1 cellular context compared by ENCODE assay signal in the genomic region with DNA sequence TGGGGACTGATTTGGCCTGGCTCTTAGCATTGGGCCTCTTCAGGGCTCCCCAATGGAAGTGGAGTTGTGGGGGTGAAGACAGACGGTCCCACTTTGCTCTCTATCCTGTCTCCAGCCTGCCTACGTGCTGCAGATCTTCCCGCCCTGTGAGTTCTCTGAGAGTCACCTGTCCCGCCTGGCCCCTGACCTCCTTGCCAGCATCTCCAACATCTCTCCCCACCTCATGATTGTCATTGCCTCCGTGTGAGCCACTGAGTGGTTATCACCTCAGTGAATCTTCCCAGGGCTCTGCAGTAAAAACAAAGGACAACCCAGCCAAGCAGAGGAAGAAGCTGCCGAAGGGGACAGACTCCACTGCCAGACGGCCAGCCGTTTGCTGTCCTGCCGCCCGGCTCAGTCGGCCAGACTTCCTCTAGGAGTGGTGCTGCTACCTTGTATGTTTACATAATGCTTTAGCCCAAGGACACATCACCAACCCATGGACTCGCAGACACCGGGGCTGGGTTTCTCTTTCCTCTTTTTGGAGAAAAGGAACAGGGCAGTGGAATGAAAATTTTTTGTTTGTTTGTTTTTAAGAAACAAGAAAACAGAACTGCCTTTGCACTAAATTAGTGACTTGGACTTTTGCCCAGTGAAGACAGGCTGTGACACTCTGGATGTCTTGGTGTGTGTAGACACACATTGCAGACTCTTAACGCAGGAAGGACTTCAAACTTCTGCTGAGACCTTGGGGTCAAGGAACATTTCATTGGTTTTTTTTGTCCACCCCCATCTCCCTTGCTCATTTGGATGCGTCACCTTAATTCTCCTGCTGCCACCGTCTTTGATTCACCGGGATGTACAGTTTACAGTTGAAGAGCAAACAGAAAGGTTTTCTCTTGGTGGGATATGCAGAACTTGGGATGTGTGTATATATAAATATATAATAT.
TF ChIP-seq lines count a peak whose summit lies in the region.

No MANE protein-coding gene starts in this region.

TF ChIP-seq in HepG2, 621 proteins besides CTCF, POLR2A, EP300 and RAD21 (continued from another document and continues in another):
- TF ChIP-seq, protein P1, sequence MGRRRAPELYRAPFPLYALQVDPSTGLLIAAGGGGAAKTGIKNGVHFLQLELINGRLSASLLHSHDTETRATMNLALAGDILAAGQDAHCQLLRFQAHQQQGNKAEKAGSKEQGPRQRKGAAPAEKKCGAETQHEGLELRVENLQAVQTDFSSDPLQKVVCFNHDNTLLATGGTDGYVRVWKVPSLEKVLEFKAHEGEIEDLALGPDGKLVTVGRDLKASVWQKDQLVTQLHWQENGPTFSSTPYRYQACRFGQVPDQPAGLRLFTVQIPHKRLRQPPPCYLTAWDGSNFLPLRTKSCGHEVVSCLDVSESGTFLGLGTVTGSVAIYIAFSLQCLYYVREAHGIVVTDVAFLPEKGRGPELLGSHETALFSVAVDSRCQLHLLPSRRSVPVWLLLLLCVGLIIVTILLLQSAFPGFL (CRISPR knock-in tag; IDR thresholded peaks at IDR 0.05), result no peak
- TF ChIP-seq IRF2 (CRISPR knock-in tag; IDR thresholded peaks at IDR 0.05), result 0 out of 2 replicates have a peak, but pooled peaks have one; percentile 31
- peak; percentile 31; the same call in 1 of the 2 replicates for TF ChIP-seq SPEN (CRISPR knock-in tag; IDR thresholded peaks at IDR 0.05; ENCODE audit: low read depth)
- TF ChIP-seq, protein P2, sequence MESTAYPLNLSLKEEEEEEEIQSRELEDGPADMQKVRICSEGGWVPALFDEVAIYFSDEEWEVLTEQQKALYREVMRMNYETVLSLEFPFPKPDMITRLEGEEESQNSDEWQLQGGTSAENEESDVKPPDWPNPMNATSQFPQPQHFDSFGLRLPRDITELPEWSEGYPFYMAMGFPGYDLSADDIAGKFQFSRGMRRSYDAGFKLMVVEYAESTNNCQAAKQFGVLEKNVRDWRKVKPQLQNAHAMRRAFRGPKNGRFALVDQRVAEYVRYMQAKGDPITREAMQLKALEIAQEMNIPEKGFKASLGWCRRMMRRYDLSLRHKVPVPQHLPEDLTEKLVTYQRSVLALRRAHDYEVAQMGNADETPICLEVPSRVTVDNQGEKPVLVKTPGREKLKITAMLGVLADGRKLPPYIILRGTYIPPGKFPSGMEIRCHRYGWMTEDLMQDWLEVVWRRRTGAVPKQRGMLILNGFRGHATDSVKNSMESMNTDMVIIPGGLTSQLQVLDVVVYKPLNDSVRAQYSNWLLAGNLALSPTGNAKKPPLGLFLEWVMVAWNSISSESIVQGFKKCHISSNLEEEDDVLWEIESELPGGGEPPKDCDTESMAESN (CRISPR knock-in tag; conservative IDR thresholded peaks at IDR 0.05), result no peak
- TF ChIP-seq GABPB1 (CRISPR knock-in tag; IDR thresholded peaks at IDR 0.05), result 0 out of 2 replicates have a peak, but pooled peaks have one; percentile 10
- TF ChIP-seq AGO2 (optimal IDR thresholded peaks at IDR 0.05; ENCODE audit: low read depth, low read length), result peak; percentile 64
- no peak for TF ChIP-seq NFE2L2 (IDR thresholded peaks at IDR 0.05; ENCODE audit: low read length)
- 0 out of 2 replicates have a peak, but pooled peaks have one; percentile 14 for TF ChIP-seq NR2F6 (IDR thresholded peaks at IDR 0.05)
- TF ChIP-seq NR2F6 (CRISPR knock-in tag; IDR thresholded peaks at IDR 0.05), result peak; percentile 45; the same call in 1 of the 2 replicates
- TF ChIP-seq ASH2L (IDR thresholded peaks at IDR 0.05; ENCODE audit: insufficient read length, low read depth, low read length), result peak; percentile 33
- TF ChIP-seq, protein P3, sequence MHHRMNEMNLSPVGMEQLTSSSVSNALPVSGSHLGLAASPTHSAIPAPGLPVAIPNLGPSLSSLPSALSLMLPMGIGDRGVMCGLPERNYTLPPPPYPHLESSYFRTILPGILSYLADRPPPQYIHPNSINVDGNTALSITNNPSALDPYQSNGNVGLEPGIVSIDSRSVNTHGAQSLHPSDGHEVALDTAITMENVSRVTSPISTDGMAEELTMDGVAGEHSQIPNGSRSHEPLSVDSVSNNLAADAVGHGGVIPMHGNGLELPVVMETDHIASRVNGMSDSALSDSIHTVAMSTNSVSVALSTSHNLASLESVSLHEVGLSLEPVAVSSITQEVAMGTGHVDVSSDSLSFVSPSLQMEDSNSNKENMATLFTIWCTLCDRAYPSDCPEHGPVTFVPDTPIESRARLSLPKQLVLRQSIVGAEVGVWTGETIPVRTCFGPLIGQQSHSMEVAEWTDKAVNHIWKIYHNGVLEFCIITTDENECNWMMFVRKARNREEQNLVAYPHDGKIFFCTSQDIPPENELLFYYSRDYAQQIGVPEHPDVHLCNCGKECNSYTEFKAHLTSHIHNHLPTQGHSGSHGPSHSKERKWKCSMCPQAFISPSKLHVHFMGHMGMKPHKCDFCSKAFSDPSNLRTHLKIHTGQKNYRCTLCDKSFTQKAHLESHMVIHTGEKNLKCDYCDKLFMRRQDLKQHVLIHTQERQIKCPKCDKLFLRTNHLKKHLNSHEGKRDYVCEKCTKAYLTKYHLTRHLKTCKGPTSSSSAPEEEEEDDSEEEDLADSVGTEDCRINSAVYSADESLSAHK (CRISPR knock-in tag; IDR thresholded peaks at IDR 0.05; ENCODE audit: borderline replicate concordance), result no peak
- TF ChIP-seq ZNF772 (CRISPR knock-in tag; IDR thresholded peaks at IDR 0.05), result peak; percentile 53; the same call in 1 of the 2 replicates
- no peak for TF ChIP-seq ZIK1 (CRISPR knock-in tag; IDR thresholded peaks at IDR 0.05; ENCODE audit: borderline replicate concordance, low read depth)
- peak; percentile 15; the same call in 1 of the 2 replicates for TF ChIP-seq TBX2 (CRISPR knock-in tag; IDR thresholded peaks at IDR 0.05; ENCODE audit: borderline replicate concordance)
- peak; percentile 71 for TF ChIP-seq FOXA3 (CRISPR knock-in tag; IDR thresholded peaks at IDR 0.05)
- no peak for TF ChIP-seq HOXA5 (CRISPR knock-in tag; IDR thresholded peaks at IDR 0.05)
- 0 out of 2 replicates have a peak, but pooled peaks have one; percentile 36 for TF ChIP-seq ZNF430 (CRISPR knock-in tag; IDR thresholded peaks at IDR 0.05)
- 0 out of 2 replicates have a peak, but pooled peaks have one; percentile 29 for TF ChIP-seq KMT2A (CRISPR knock-in tag; IDR thresholded peaks at IDR 0.05)
- no peak for TF ChIP-seq HHEX (CRISPR knock-in tag; IDR thresholded peaks at IDR 0.05)
- 0 out of 2 replicates have a peak, but pooled peaks have one; percentile 41 for TF ChIP-seq ZNF124 (CRISPR knock-in tag; IDR thresholded peaks at IDR 0.05)
- TF ChIP-seq ZNF441 (CRISPR knock-in tag; IDR thresholded peaks at IDR 0.05; ENCODE audit: borderline replicate concordance), result 0 out of 2 replicates have a peak, but pooled peaks have one; percentile 37
- no peak for TF ChIP-seq CC2D1A (CRISPR knock-in tag; IDR thresholded peaks at IDR 0.05)
- TF ChIP-seq NONO (IDR thresholded peaks at IDR 0.05), result no peak
- TF ChIP-seq NONO (CRISPR knock-in tag; conservative IDR thresholded peaks at IDR 0.05), result 0 out of 2 replicates have a peak, but pooled peaks have one; percentile 23
- TF ChIP-seq, protein P4, sequence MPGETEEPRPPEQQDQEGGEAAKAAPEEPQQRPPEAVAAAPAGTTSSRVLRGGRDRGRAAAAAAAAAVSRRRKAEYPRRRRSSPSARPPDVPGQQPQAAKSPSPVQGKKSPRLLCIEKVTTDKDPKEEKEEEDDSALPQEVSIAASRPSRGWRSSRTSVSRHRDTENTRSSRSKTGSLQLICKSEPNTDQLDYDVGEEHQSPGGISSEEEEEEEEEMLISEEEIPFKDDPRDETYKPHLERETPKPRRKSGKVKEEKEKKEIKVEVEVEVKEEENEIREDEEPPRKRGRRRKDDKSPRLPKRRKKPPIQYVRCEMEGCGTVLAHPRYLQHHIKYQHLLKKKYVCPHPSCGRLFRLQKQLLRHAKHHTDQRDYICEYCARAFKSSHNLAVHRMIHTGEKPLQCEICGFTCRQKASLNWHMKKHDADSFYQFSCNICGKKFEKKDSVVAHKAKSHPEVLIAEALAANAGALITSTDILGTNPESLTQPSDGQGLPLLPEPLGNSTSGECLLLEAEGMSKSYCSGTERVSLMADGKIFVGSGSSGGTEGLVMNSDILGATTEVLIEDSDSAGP (CRISPR knock-in tag; IDR thresholded peaks at IDR 0.05; ENCODE audit: borderline replicate concordance), result peak; percentile 44; the same call in 1 of the 2 replicates
- no peak for TF ChIP-seq CEBPG (CRISPR knock-in tag; IDR thresholded peaks at IDR 0.05)
- TF ChIP-seq MAFK (conservative IDR thresholded peaks at IDR 0.05 in 1 of 2, IDR thresholded peaks at IDR 0.05 in 1 of 2; ENCODE audit: low read length in 2 of 2), result no peak
- no peak for TF ChIP-seq ZSCAN9 (CRISPR knock-in tag; IDR thresholded peaks at IDR 0.05; ENCODE audit: borderline replicate concordance)
- TF ChIP-seq, protein P5, sequence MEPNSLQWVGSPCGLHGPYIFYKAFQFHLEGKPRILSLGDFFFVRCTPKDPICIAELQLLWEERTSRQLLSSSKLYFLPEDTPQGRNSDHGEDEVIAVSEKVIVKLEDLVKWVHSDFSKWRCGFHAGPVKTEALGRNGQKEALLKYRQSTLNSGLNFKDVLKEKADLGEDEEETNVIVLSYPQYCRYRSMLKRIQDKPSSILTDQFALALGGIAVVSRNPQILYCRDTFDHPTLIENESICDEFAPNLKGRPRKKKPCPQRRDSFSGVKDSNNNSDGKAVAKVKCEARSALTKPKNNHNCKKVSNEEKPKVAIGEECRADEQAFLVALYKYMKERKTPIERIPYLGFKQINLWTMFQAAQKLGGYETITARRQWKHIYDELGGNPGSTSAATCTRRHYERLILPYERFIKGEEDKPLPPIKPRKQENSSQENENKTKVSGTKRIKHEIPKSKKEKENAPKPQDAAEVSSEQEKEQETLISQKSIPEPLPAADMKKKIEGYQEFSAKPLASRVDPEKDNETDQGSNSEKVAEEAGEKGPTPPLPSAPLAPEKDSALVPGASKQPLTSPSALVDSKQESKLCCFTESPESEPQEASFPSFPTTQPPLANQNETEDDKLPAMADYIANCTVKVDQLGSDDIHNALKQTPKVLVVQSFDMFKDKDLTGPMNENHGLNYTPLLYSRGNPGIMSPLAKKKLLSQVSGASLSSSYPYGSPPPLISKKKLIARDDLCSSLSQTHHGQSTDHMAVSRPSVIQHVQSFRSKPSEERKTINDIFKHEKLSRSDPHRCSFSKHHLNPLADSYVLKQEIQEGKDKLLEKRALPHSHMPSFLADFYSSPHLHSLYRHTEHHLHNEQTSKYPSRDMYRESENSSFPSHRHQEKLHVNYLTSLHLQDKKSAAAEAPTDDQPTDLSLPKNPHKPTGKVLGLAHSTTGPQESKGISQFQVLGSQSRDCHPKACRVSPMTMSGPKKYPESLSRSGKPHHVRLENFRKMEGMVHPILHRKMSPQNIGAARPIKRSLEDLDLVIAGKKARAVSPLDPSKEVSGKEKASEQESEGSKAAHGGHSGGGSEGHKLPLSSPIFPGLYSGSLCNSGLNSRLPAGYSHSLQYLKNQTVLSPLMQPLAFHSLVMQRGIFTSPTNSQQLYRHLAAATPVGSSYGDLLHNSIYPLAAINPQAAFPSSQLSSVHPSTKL (CRISPR knock-in tag; IDR thresholded peaks at IDR 0.05), result peak; percentile 59; the same call in 1 of the 2 replicates
- peak; percentile 84 for TF ChIP-seq SKI (IDR thresholded peaks at IDR 0.05; ENCODE audit: partially characterized antibody)
- TF ChIP-seq DPF2 (CRISPR knock-in tag; IDR thresholded peaks at IDR 0.05; ENCODE audit: borderline replicate concordance, low read depth), result peak; percentile 50; the same call in 1 of the 2 replicates
- TF ChIP-seq ZNF782 (CRISPR knock-in tag; IDR thresholded peaks at IDR 0.05; ENCODE audit: borderline replicate concordance), result no peak
- no peak for TF ChIP-seq ZNF530 (CRISPR knock-in tag; IDR thresholded peaks at IDR 0.05; ENCODE audit: low read depth)
- no peak for TF ChIP-seq ZNF709 (CRISPR knock-in tag; IDR thresholded peaks at IDR 0.05)
- TF ChIP-seq ZFY (CRISPR knock-in tag; IDR thresholded peaks at IDR 0.05), result no peak
- no peak for TF ChIP-seq ZNF749 (CRISPR knock-in tag; IDR thresholded peaks at IDR 0.05; ENCODE audit: borderline replicate concordance)
- peak; percentile 31; the same call in 1 of the 2 replicates for TF ChIP-seq ZC3H13 (CRISPR knock-in tag; IDR thresholded peaks at IDR 0.05)
- TF ChIP-seq ELF3 (CRISPR knock-in tag; IDR thresholded peaks at IDR 0.05), result peak; percentile 72; the same call in 1 of the 2 replicates
- TF ChIP-seq, protein P6, sequence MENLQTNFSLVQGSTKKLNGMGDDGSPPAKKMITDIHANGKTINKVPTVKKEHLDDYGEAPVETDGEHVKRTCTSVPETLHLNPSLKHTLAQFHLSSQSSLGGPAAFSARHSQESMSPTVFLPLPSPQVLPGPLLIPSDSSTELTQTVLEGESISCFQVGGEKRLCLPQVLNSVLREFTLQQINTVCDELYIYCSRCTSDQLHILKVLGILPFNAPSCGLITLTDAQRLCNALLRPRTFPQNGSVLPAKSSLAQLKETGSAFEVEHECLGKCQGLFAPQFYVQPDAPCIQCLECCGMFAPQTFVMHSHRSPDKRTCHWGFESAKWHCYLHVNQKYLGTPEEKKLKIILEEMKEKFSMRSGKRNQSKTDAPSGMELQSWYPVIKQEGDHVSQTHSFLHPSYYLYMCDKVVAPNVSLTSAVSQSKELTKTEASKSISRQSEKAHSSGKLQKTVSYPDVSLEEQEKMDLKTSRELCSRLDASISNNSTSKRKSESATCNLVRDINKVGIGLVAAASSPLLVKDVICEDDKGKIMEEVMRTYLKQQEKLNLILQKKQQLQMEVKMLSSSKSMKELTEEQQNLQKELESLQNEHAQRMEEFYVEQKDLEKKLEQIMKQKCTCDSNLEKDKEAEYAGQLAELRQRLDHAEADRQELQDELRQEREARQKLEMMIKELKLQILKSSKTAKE (CRISPR knock-in tag; IDR thresholded peaks at IDR 0.05; ENCODE audit: borderline replicate concordance), result peak; percentile 89
- TF ChIP-seq, protein P7, sequence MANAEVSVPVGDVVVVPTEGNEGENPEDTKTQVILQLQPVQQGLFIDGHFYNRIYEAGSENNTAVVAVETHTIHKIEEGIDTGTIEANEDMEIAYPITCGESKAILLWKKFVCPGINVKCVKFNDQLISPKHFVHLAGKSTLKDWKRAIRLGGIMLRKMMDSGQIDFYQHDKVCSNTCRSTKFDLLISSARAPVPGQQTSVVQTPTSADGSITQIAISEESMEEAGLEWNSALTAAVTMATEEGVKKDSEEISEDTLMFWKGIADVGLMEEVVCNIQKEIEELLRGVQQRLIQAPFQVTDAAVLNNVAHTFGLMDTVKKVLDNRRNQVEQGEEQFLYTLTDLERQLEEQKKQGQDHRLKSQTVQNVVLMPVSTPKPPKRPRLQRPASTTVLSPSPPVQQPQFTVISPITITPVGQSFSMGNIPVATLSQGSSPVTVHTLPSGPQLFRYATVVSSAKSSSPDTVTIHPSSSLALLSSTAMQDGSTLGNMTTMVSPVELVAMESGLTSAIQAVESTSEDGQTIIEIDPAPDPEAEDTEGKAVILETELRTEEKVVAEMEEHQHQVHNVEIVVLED (CRISPR knock-in tag; IDR thresholded peaks at IDR 0.05; ENCODE audit: borderline replicate concordance), result no peak
- 0 out of 2 replicates have a peak, but pooled peaks have one; percentile 33 for TF ChIP-seq POLR2G (IDR thresholded peaks at IDR 0.05; ENCODE audit: low read depth, low read length)
- peak; percentile 33; the same call in 1 of the 2 replicates for TF ChIP-seq HDAC1 (CRISPR knock-in tag; IDR thresholded peaks at IDR 0.05)
